Comparison of ENCODE assay signal across 25 cellular contexts in genomic region chr14:24206260-24207103, GRCh38. TPM values are rescaled to one million over a fixed set of nuclear protein-coding genes. Genes with fewer than 3 reads are reported as not detected.
A peak's percentile ranks its signal among the peaks of the same experiment; 100 is the strongest.
DNase-seq lines count a peak whose midpoint lies in the region; ATAC-seq and TF ChIP-seq lines count a peak whose summit lies in the region.
"Had no signal": no experiment of that assay in that cellular context is flagged by ENCODE, and none has a peak within 500 bp of the region (broad histone marks: within the 10 kb centered on the region; RNA-seq: fewer than 3 reads in every experiment).

No MANE protein-coding gene starts in this region.

- no peak overlapping the region for H3K4me3 Mint-ChIP-seq in activated T-cell treated with anti-CD3 and anti-CD28 coated beads, Interleukin-2, amount 50 U/mL, for 72 hours
- H3K4me3 Mint-ChIP-seq in activated T-cell treated with anti-CD3 and anti-CD28 coated beads, Interleukin-2, amount 50 U/mL, for 4 hours = no peak overlapping the region
- no peak overlapping the region for H3K4me3 Mint-ChIP-seq in T-cell
- H3K4me3 Mint-ChIP-seq in effector memory CD8-positive, alpha-beta T cell = peak overlapping the region in 1 of 2 donors; percentile 46
- no peak overlapping the region for H3K4me3 Mint-ChIP-seq in stimulated activated memory B cell treated with anti-CD40 and anti-IgM and Interleukin-4, amounts not matched to agents 10 μg/mL and 1 μg/mL and 100 μg/mL, for 72 hours
- H3K4me3 Mint-ChIP-seq: activated naive CD4-positive, alpha-beta T cell treated with anti-CD3 and anti-CD28 coated beads, Interleukin-2, amount 50 U/mL, for 24 hours; neural progenitor cell; stimulated activated naive CD8-positive, alpha-beta T cell treated with anti-CD3 and anti-CD28 coated beads, Interleukin-15, amount 100 ng/mL, for 72 hours had no signal

- no peaks in the 10 kb centered on the region for H3K27me3 ChIP-seq in foreskin keratinocyte
- H3K27me3 ChIP-seq: neural progenitor cell, Peyer's patch, SJSA1 had no signal

- no peaks in the 10 kb centered on the region for H3K4me1 ChIP-seq in foreskin keratinocyte
- H3K4me1 ChIP-seq: A549, neural progenitor cell, Peyer's patch, SJSA1 had no signal

- H3K36me3 Mint-ChIP-seq in activated T-cell treated with anti-CD3 and anti-CD28 coated beads, Interleukin-2, amount 50 U/mL, for 72 hours (ENCODE audit: insufficient read depth in 2 of 2) = peaks cover 27 to 47% of the 10 kb centered on the region in 2 donors
- H3K36me3 Mint-ChIP-seq in activated T-cell treated with anti-CD3 and anti-CD28 coated beads, Interleukin-2, amount 50 U/mL, for 4 hours (ENCODE audit: insufficient read depth) = peaks cover 60% of the 10 kb centered on the region
- H3K36me3 Mint-ChIP-seq in T-cell = peaks cover 71% of the 10 kb centered on the region
- H3K36me3 Mint-ChIP-seq in effector memory CD8-positive, alpha-beta T cell (ENCODE audit: insufficient read depth) = peaks cover 60% of the 10 kb centered on the region
- H3K36me3 Mint-ChIP-seq in stimulated activated memory B cell treated with anti-CD40 and anti-IgM and Interleukin-4, amounts not matched to agents 10 μg/mL and 1 μg/mL and 100 μg/mL, for 72 hours = peaks cover 80% of the 10 kb centered on the region

- H3K4me1 Mint-ChIP-seq in activated T-cell treated with anti-CD3 and anti-CD28 coated beads, Interleukin-2, amount 50 U/mL, for 72 hours (ENCODE audit: low read depth) = peaks cover 24% of the 10 kb centered on the region
- H3K4me1 Mint-ChIP-seq in activated T-cell treated with anti-CD3 and anti-CD28 coated beads, Interleukin-2, amount 50 U/mL, for 4 hours (ENCODE audit: low read depth) = peaks cover 34% of the 10 kb centered on the region
- H3K4me1 Mint-ChIP-seq in T-cell = peaks cover 35 to 57% (median 52%) of the 10 kb centered on the region in 3 donors
- H3K4me1 Mint-ChIP-seq in effector memory CD8-positive, alpha-beta T cell (ENCODE audit: low read depth in 2 of 2) = peaks cover 29 to 33% of the 10 kb centered on the region in 2 donors
- peaks cover 38% of the 10 kb centered on the region for H3K4me1 Mint-ChIP-seq in stimulated activated memory B cell treated with anti-CD40 and anti-IgM and Interleukin-4, amounts not matched to agents 10 μg/mL and 1 μg/mL and 100 μg/mL, for 72 hours

- CTCF ChIA-PET in T-cell (lab: Charles Lee) = interaction anchor here in 1 of 2 donors (0.5 to 0.6 kb wide), 2 partner anchors 8 to 101 kb away, joined by 3 to 12 read pairs; no protein-coding TSS in a partner anchor

- peak overlapping the region; percentile 40 for H3K27ac Mint-ChIP-seq in activated T-cell treated with anti-CD3 and anti-CD28 coated beads, Interleukin-2, amount 50 U/mL, for 72 hours
- peak overlapping the region; percentile 22 to 83 for H3K27ac Mint-ChIP-seq in T-cell
- peak overlapping the region; percentile 93 to 95 for H3K27ac Mint-ChIP-seq in effector memory CD8-positive, alpha-beta T cell
- peak overlapping the region; percentile 74 for H3K27ac Mint-ChIP-seq in stimulated activated memory B cell treated with anti-CD40 and anti-IgM and Interleukin-4, amounts not matched to agents 10 μg/mL and 1 μg/mL and 100 μg/mL, for 72 hours

- POLR2A ChIA-PET in T-cell (lab: Charles Lee) = interaction anchor here in 1 of 2 donors (0.5 kb wide), 1 partner anchor 37 kb away, joined by 4 read pairs; no protein-coding TSS in a partner anchor

- H3K27ac ChIP-seq in foreskin keratinocyte = no peak overlapping the region
- H3K27ac ChIP-seq: A549, neural progenitor cell, Peyer's patch, SJSA1, VCaP had no signal

- TF ChIP-seq CTCF in foreskin keratinocyte (conservative IDR thresholded peaks at IDR 0.05) = no peak

- peaks cover 6 to 7% of the 10 kb centered on the region in 2 donors for H3K9me3 Mint-ChIP-seq in activated T-cell treated with anti-CD3 and anti-CD28 coated beads, Interleukin-2, amount 50 U/mL, for 72 hours
- no peaks in the 10 kb centered on the region for H3K9me3 Mint-ChIP-seq in activated T-cell treated with anti-CD3 and anti-CD28 coated beads, Interleukin-2, amount 50 U/mL, for 4 hours
- peaks cover 4 to 7% (median 5%) of the 10 kb centered on the region in 3 donors for H3K9me3 Mint-ChIP-seq in T-cell
- peaks cover 2 to 5% of the 10 kb centered on the region in 2 donors for H3K9me3 Mint-ChIP-seq in effector memory CD8-positive, alpha-beta T cell
- H3K9me3 Mint-ChIP-seq in stimulated activated memory B cell treated with anti-CD40 and anti-IgM and Interleukin-4, amounts not matched to agents 10 μg/mL and 1 μg/mL and 100 μg/mL, for 72 hours = peaks cover 5% of the 10 kb centered on the region
- H3K9me3 Mint-ChIP-seq: neural progenitor cell had no signal

- ATAC-seq in activated T-cell treated with anti-CD3 and anti-CD28 coated beads, Interleukin-2, amount 50 U/mL, for 72 hours (replicated peaks in 1 of 2) = no peak
- ATAC-seq in activated T-cell treated with anti-CD3 and anti-CD28 coated beads, Interleukin-2, amount 50 U/mL, for 4 hours = no peak
- ATAC-seq in T-cell (replicated peaks in 1 of 4) (no peak), foreskin keratinocyte (no peak)
- ATAC-seq in effector memory CD8-positive, alpha-beta T cell (replicated peaks) = no peak
- ATAC-seq in stimulated activated memory B cell treated with anti-CD40 and anti-IgM and Interleukin-4, amounts not matched to agents 10 μg/mL and 1 μg/mL and 100 μg/mL, for 72 hours = no peak
- ATAC-seq: A549; stimulated activated naive CD8-positive, alpha-beta T cell treated with anti-CD3 and anti-CD28 coated beads, Interleukin-15, amount 100 ng/mL, for 72 hours had no signal

- no peaks in the 10 kb centered on the region for H3K27me3 Mint-ChIP-seq in activated T-cell treated with anti-CD3 and anti-CD28 coated beads, Interleukin-2, amount 50 U/mL, for 72 hours (ENCODE audit: low read depth)
- H3K27me3 Mint-ChIP-seq in activated T-cell treated with anti-CD3 and anti-CD28 coated beads, Interleukin-2, amount 50 U/mL, for 4 hours (ENCODE audit: low read depth) = no peaks in the 10 kb centered on the region
- no peaks in the 10 kb centered on the region for H3K27me3 Mint-ChIP-seq in T-cell
- H3K27me3 Mint-ChIP-seq in effector memory CD8-positive, alpha-beta T cell = no peaks in the 10 kb centered on the region
- H3K27me3 Mint-ChIP-seq in stimulated activated memory B cell treated with anti-CD40 and anti-IgM and Interleukin-4, amounts not matched to agents 10 μg/mL and 1 μg/mL and 100 μg/mL, for 72 hours = no peaks in the 10 kb centered on the region
- H3K27me3 Mint-ChIP-seq: activated naive CD4-positive, alpha-beta T cell treated with anti-CD3 and anti-CD28 coated beads, Interleukin-2, amount 50 U/mL, for 24 hours; stimulated activated naive CD8-positive, alpha-beta T cell treated with anti-CD3 and anti-CD28 coated beads, Interleukin-15, amount 100 ng/mL, for 72 hours had no signal

- no peak for DNase-seq in activated T-cell treated with anti-CD3 and anti-CD28 coated beads, Interleukin-2, amount 50 U/mL, for 72 hours
- no peak for DNase-seq in activated T-cell treated with anti-CD3 and anti-CD28 coated beads, Interleukin-2, amount 50 U/mL, for 4 hours
- DNase-seq in T-cell (no peak), kidney glomerular epithelial cell (lab: John Stamatoyannopoulos, UW) (no peak), foreskin keratinocyte (no peak), GF-D8 (lab: John Stamatoyannopoulos, UW) (no peak)
- DNase-seq in effector memory CD8-positive, alpha-beta T cell = no peak
- DNase-seq: activated CD4-positive, alpha-beta T cell treated with anti-CD3 and anti-CD28 coated beads, Interleukin-2, amount 50 U/mL, for 1 hour; cerebellar nuclear complex; KBM-7; NCI-H146; NCI-H2171; NCI-H524 treated with DMSO at 0.1 percent for 48 hours; Peyer's patch; stimulated activated naive CD8-positive, alpha-beta T cell treated with anti-CD3 and anti-CD28 coated beads, Interleukin-15, amount 100 ng/mL, for 72 hours; trophoblast cell had no signal

RNA-seq across cellular contexts. Expression of gene TSSK4, which starts 1.0 kb away (rescaled TPM):
- under 1 TPM in 1 of 2 donors, not detected in 1; 0.88 TPM for total RNA-seq in activated T-cell treated with anti-CD3 and anti-CD28 coated beads, Interleukin-2, amount 50 U/mL, for 72 hours
- under 1 TPM in 1 of 3 donors, not detected in 2; 0.33 TPM for total RNA-seq in activated T-cell treated with anti-CD3 and anti-CD28 coated beads, Interleukin-2, amount 50 U/mL, for 4 hours
- 1 to 10 TPM in 2 of 5 donors, under 1 TPM in 3; 0.35 to 1.4 (median 0.44) TPM for total RNA-seq in T-cell
- not detected in 2 replicates for total RNA-seq in foreskin keratinocyte
- not detected in 2 replicates for polyA plus RNA-seq in foreskin keratinocyte
- total RNA-seq: epithelial cell of proximal tubule, posterior vena cava, SJSA1 had no signal
- polyA plus RNA-seq: A549, BJ had no signal

RNA-seq across cellular contexts. Expression of gene CHMP4A, which starts 6.8 kb away (rescaled TPM):
- total RNA-seq in activated T-cell treated with anti-CD3 and anti-CD28 coated beads, Interleukin-2, amount 50 U/mL, for 72 hours = 100 to 1,000 TPM; 105 to 119 TPM
- total RNA-seq in activated T-cell treated with anti-CD3 and anti-CD28 coated beads, Interleukin-2, amount 50 U/mL, for 4 hours = 10 to 100 TPM; 71.7 to 85.5 (median 85.4) TPM
- total RNA-seq in T-cell (10 to 100 TPM; 81.9 to 99.6 (median 92.8) TPM), foreskin keratinocyte (43.7 and 51.5 TPM in 2 replicates)
- polyA plus RNA-seq in foreskin keratinocyte = 92.5 and 94.6 TPM in 2 replicates

RNA-seq across cellular contexts. Expression of gene MDP1, which starts 9.4 kb away (rescaled TPM):
- total RNA-seq in activated T-cell treated with anti-CD3 and anti-CD28 coated beads, Interleukin-2, amount 50 U/mL, for 72 hours = 10 to 100 TPM; 16.8 to 20.2 TPM
- total RNA-seq in activated T-cell treated with anti-CD3 and anti-CD28 coated beads, Interleukin-2, amount 50 U/mL, for 4 hours = 10 to 100 TPM; 16.3 to 19.5 (median 18.4) TPM
- total RNA-seq in T-cell (10 to 100 TPM in 3 of 5 donors, 1 to 10 TPM in 2; 7.2 to 17.5 (median 12.1) TPM), foreskin keratinocyte (7.8 and 11.0 TPM in 2 replicates)
- polyA plus RNA-seq in foreskin keratinocyte = 11.6 and 14.1 TPM in 2 replicates

RNA-seq across cellular contexts. Expression of gene TM9SF1, which starts 11.2 kb away (rescaled TPM):
- total RNA-seq in activated T-cell treated with anti-CD3 and anti-CD28 coated beads, Interleukin-2, amount 50 U/mL, for 72 hours = 10 to 100 TPM; 27.4 to 32.5 TPM
- total RNA-seq in activated T-cell treated with anti-CD3 and anti-CD28 coated beads, Interleukin-2, amount 50 U/mL, for 4 hours = 10 to 100 TPM; 30.4 to 34.6 (median 33.7) TPM
- total RNA-seq in T-cell = 10 to 100 TPM; 19.0 to 29.5 (median 21.8) TPM
- total RNA-seq in foreskin keratinocyte = 53.0 and 54.6 TPM in 2 replicates
- polyA plus RNA-seq in foreskin keratinocyte = 41.8 and 42.5 TPM in 2 replicates

RNA-seq across cellular contexts. Expression of gene IPO4, which starts 17.9 kb away (rescaled TPM):
- total RNA-seq in activated T-cell treated with anti-CD3 and anti-CD28 coated beads, Interleukin-2, amount 50 U/mL, for 72 hours = 10 to 100 TPM; 30.9 to 38.0 TPM
- total RNA-seq in activated T-cell treated with anti-CD3 and anti-CD28 coated beads, Interleukin-2, amount 50 U/mL, for 4 hours = 100 to 1,000 TPM; 265 to 293 (median 265) TPM
- total RNA-seq in T-cell (10 to 100 TPM; 34.4 to 53.4 (median 39.6) TPM), foreskin keratinocyte (57.9 and 80.4 TPM in 2 replicates)
- 39.8 and 47.4 TPM in 2 replicates for polyA plus RNA-seq in foreskin keratinocyte

Comparison
In these comparisons a context has a peak if more than half of its experiments do, and no peak if none do; other contexts are left out.
1. H3K27ac Mint-ChIP-seq: peak in every context shown above with its lines; median percentile 94 in effector memory CD8-positive, alpha-beta T cell; 74 in stimulated activated memory B cell treated with anti-CD40 and anti-IgM and Interleukin-4, amounts not matched to agents 10 μg/mL and 1 μg/mL and 100 μg/mL, for 72 hours; 52 in T-cell; 40 in activated T-cell treated with anti-CD3 and anti-CD28 coated beads, Interleukin-2, amount 50 U/mL, for 72 hours.